8 cellular contexts compared by ENCODE assay signal in the genomic region with DNA sequence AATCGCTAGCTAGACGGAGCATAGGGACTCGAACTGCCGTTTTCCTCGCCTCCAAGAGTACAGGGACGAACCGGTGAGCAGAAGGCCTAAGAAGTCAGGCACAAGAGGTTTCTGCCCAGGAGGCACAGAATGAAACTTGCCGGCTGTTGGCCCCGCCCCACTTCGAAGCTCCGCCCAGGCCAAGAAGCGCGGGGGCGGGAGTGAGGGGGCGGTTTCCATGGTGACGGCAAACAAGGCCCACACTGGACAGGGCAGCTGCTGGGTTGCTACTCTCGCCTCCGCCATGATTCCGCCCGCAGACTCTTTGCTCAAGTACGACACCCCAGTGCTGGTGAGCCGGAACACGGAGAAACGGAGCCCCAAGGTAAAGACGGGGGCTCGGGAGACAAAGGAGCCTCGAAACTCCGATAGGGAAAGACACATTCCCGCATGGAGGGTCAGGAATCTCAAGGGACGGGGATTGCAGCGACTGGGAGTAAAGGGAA. TPM values are rescaled to one million over a fixed set of nuclear protein-coding genes. Genes with fewer than 3 reads are reported as not detected.
DNase-seq lines count a peak whose midpoint lies in the region; ATAC-seq and TF ChIP-seq lines count a peak whose summit lies in the region.

DNALI1 (plus strand) TSS at position 229 of the 485 bp plus-strand sequence; CDS start at position 284, 55 bp downstream.

- no peak for TF ChIP-seq CTCF in DND-41 (IDR thresholded peaks at IDR 0.05; ENCODE audit: borderline replicate concordance, extremely low read depth, low read length, poor library complexity, severe bottlenecking)
- TF ChIP-seq CTCF in fibroblast of villous mesenchyme (IDR thresholded peaks at IDR 0.05; ENCODE audit: insufficient read depth, low read depth, low read length) = no peak
- no peak for TF ChIP-seq CTCF in vagina (IDR thresholded peaks at IDR 0.05)

- H3K27me3 Mint-ChIP-seq in activated CD4-positive, alpha-beta memory T cell treated with anti-CD3 and anti-CD28 coated beads, Interleukin-2, amount 10 ng/mL, durations not matched to agents 7 days and 5 days = no peaks in the 10 kb centered on the region

- POLR2A ChIA-PET in activated CD4-positive, alpha-beta memory T cell treated with anti-CD3 and anti-CD28 coated beads, Interleukin-2, amount 10 ng/mL, durations not matched to agents 7 days and 5 days (lab: Charles Lee) = interaction anchor here (1.2 kb wide), 1 partner anchor 42 kb away, joined by 3 read pairs; the partner anchor contains the start of gene MEAF6

- no peaks in the 10 kb centered on the region for H3K27me3 ChIP-seq in DND-41 (ENCODE audit: insufficient read depth, low read length, poor library complexity)
- no peaks in the 10 kb centered on the region for H3K27me3 ChIP-seq in mucosa of stomach (ENCODE audit: control insufficient read depth, insufficient read depth, low read length)
- H3K27me3 ChIP-seq in vagina = no peaks in the 10 kb centered on the region

- H3K36me3 Mint-ChIP-seq in activated CD4-positive, alpha-beta memory T cell treated with anti-CD3 and anti-CD28 coated beads, Interleukin-2, amount 10 ng/mL, durations not matched to agents 7 days and 5 days (ENCODE audit: low read depth) = peaks cover 23% of the 10 kb centered on the region

- 0 out of 2 replicates have a peak within 1 kb of the TSS, but pooled peaks have one; percentile 10 for H2AFZ ChIP-seq in DND-41 (ENCODE audit: low read depth, low read length)

- H3K9ac ChIP-seq in DND-41 (ENCODE audit: low read depth, low read length) (no peak within 1 kb of the TSS), mucosa of stomach (ENCODE audit: low read length) (peak within 1 kb of the TSS; percentile 63)

- H3K9me3 ChIP-seq in DND-41 (ENCODE audit: insufficient read depth, low read length, severe bottlenecking) = peaks cover 4% of the 10 kb centered on the region
- no peaks in the 10 kb centered on the region for H3K9me3 ChIP-seq in mucosa of stomach (ENCODE audit: control insufficient read depth, low read length)
- H3K9me3 ChIP-seq in vagina = no peaks in the 10 kb centered on the region

- CTCF ChIA-PET in activated CD4-positive, alpha-beta memory T cell treated with anti-CD3 and anti-CD28 coated beads, Interleukin-2, amount 10 ng/mL, durations not matched to agents 7 days and 5 days (lab: Charles Lee) = no interaction called here

- peaks cover 2% of the 10 kb centered on the region for H3K9me3 Mint-ChIP-seq in activated CD4-positive, alpha-beta memory T cell treated with anti-CD3 and anti-CD28 coated beads, Interleukin-2, amount 10 ng/mL, durations not matched to agents 7 days and 5 days

- DNase-seq in DND-41 (peak; percentile 16), NCI-H1105 (lab: John Stamatoyannopoulos, UW) (peak; percentile 88), fibroblast of villous mesenchyme (ENCODE audit: low read depth) (peak; percentile 94), vagina (ENCODE audit: extremely low spot score in 2 of 2) (no peak), GOT3 (lab: John Stamatoyannopoulos, UW) (no peak), KBM-7 (no peak)
- DNase-seq in activated CD4-positive, alpha-beta memory T cell treated with anti-CD3 and anti-CD28 coated beads, Interleukin-2, amount 10 ng/mL, durations not matched to agents 7 days and 5 days = peak; percentile 38

- H3K4me2 ChIP-seq in DND-41 (ENCODE audit: insufficient read depth, low read length) = no peak within 1 kb of the TSS

- peaks cover 24% of the 10 kb centered on the region for H3K79me2 ChIP-seq in DND-41 (ENCODE audit: insufficient read depth, low read length)

- H3K4me1 Mint-ChIP-seq in activated CD4-positive, alpha-beta memory T cell treated with anti-CD3 and anti-CD28 coated beads, Interleukin-2, amount 10 ng/mL, durations not matched to agents 7 days and 5 days = peaks cover 52% of the 10 kb centered on the region

- H3K27ac ChIP-seq in DND-41 (ENCODE audit: low read length) (no peak within 1 kb of the TSS), vagina (no peak within 1 kb of the TSS)

- no peak within 1 kb of the TSS for H3K27ac Mint-ChIP-seq in activated CD4-positive, alpha-beta memory T cell treated with anti-CD3 and anti-CD28 coated beads, Interleukin-2, amount 10 ng/mL, durations not matched to agents 7 days and 5 days

- H3K4me3 Mint-ChIP-seq in activated CD4-positive, alpha-beta memory T cell treated with anti-CD3 and anti-CD28 coated beads, Interleukin-2, amount 10 ng/mL, durations not matched to agents 7 days and 5 days = no peak within 1 kb of the TSS

- in situ Hi-C loops in KBM-7 (cut with MboI; ENCODE audit: low pct_unique_long_range_greater_than_20kb, low sequenced_read_pairs) = no loop called here

- intact Hi-C loops in vagina (cut with DNase I) = no loop called here

- peaks cover 24% of the 10 kb centered on the region for H3K4me1 ChIP-seq in DND-41 (ENCODE audit: insufficient read depth, low read length)
- H3K4me1 ChIP-seq in mucosa of stomach (ENCODE audit: control insufficient read depth, insufficient read depth, low read length) = peaks cover 16% of the 10 kb centered on the region
- H3K4me1 ChIP-seq in vagina = peaks cover 33% of the 10 kb centered on the region

- TF ChIP-seq POLR2A in vagina (IDR thresholded peaks at IDR 0.05) = no peak

- H4K20me1 ChIP-seq in DND-41 (ENCODE audit: insufficient read depth, low read length) = peaks cover 16% of the 10 kb centered on the region

- H3K4me3 ChIP-seq in DND-41 (ENCODE audit: low read depth in 1 of 2, low read length in 2 of 2) = no peak within 1 kb of the TSS
- peak within 1 kb of the TSS; percentile 65 for H3K4me3 ChIP-seq in fibroblast of villous mesenchyme (ENCODE audit: low read depth, low read length)
- peak within 1 kb of the TSS; percentile 39 for H3K4me3 ChIP-seq in mucosa of stomach (ENCODE audit: low read length)
- H3K4me3 ChIP-seq in vagina = peak within 1 kb of the TSS; percentile 24 to 33

- ATAC-seq in DND-41 (ENCODE audit: insufficient read depth, low read depth) = no peak

- peaks cover 13% of the 10 kb centered on the region for H3K36me3 ChIP-seq in DND-41 (ENCODE audit: insufficient read depth, low read length)
- H3K36me3 ChIP-seq in mucosa of stomach (ENCODE audit: control insufficient read depth, insufficient read depth, low read length) = no peaks in the 10 kb centered on the region
- H3K36me3 ChIP-seq in vagina = peaks cover 0 to 8% of the 10 kb centered on the region in 2 donors

RNA-seq across cellular contexts. Expression of gene DNALI1, which starts in this region (rescaled TPM):
- total RNA-seq in activated CD4-positive, alpha-beta memory T cell treated with anti-CD3 and anti-CD28 coated beads, Interleukin-2, amount 10 ng/mL, durations not matched to agents 7 days and 5 days = under 1 TPM; 0.13 to 0.18 TPM
- 7.1 and 7.3 TPM in 2 replicates for total RNA-seq in fibroblast of villous mesenchyme
- total RNA-seq in vagina = 4.7 TPM

Comparison
In these comparisons a context has a peak if more than half of its experiments do, and no peak if none do; other contexts are left out.
1. Peak in DNase-seq in activated CD4-positive, alpha-beta memory T cell treated with anti-CD3 and anti-CD28 coated beads, Interleukin-2, amount 10 ng/mL, durations not matched to agents 7 days and 5 days; RNA of the gene not detected or under 1 TPM.
2. DNase-seq: peak in DND-41 (single experiment), NCI-H1105 (single experiment) and fibroblast of villous mesenchyme (single experiment); none in vagina (0 of 2), GOT3 (single experiment) and KBM-7 (single experiment).
3. H3K4me3 ChIP-seq: peak in fibroblast of villous mesenchyme (single experiment), mucosa of stomach (single experiment) and vagina (2 of 2); none in DND-41 (0 of 2).